Comparison of ENCODE assay signal across 22 cellular contexts in the genomic region with DNA sequence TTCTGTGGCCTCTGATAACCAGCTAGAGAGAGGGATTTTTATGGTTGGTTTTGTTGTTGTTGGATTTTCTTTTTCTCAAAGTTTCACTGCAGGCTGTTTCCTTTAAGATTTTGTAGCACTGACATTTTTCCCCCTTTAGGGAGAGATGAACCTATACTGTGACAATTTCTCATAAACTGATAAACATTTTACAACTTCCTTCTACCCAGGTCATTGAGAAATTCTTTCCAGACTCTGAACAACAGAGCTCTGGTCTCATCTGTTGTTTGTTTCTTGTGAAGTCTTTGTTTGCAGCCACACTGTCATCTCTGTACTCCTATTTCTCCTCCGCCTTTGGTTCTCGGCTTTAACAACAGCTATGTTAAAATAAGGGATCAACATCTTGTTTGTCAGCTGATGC.
"Had no signal": no experiment of that assay in that cellular context is flagged by ENCODE, and none has a peak within 500 bp of the region (broad histone marks: within the 10 kb centered on the region; RNA-seq: fewer than 3 reads in every experiment).

No MANE protein-coding gene starts in this region.

- H3K27me3 ChIP-seq: ascending aorta, breast epithelium, colonic mucosa, dorsolateral prefrontal cortex, pancreas, stomach, suprapubic skin, tibial nerve had no signal

- H3K4me1 ChIP-seq: breast epithelium, colonic mucosa, pancreas, stomach, suprapubic skin had no signal

- H3K36me3 ChIP-seq: ascending aorta, breast epithelium, colonic mucosa, pancreas, stomach, suprapubic skin, tibial nerve had no signal

- H3K4me3 Mint-ChIP-seq: activated CD8-positive, alpha-beta T cell treated with anti-CD3 and anti-CD28 coated beads, Interleukin-2, amount 10 ng/mL, durations not matched to agents 7 days and 5 days; activated T-helper 1 cell treated with anti-CD3 and anti-CD28 coated beads, Interleukin-12 subunit alpha, Interleukin-12 subunit beta, Interleukin-2, Interleukin-4 antibody, amounts not matched to agents 30 ng/mL and 10 ng/mL and 1 ng/mL, durations not matched to agents 14 hours and 24 hours and 36 hours; naive thymus-derived CD4-positive, alpha-beta T cell; stimulated activated memory B cell treated with anti-CD40 and anti-IgM and Interleukin-4, amounts not matched to agents 10 μg/mL and 1 μg/mL and 100 μg/mL, for 72 hours had no signal

- DNase-seq: activated CD4-positive, alpha-beta T cell treated with anti-CD3 and anti-CD28 coated beads for 1 hour; activated CD4-positive, alpha-beta T cell treated with anti-CD3 and anti-CD28 coated beads, Interleukin-2, amount 50 U/mL, for 1 hour; activated CD8-positive, alpha-beta T cell treated with anti-CD3 and anti-CD28 coated beads, Interleukin-2, amount 10 ng/mL, durations not matched to agents 7 days and 5 days; colonic mucosa; dorsolateral prefrontal cortex; naive thymus-derived CD4-positive, alpha-beta T cell; pancreas; right cardiac atrium; stomach; T-helper 1 cell had no signal

- H3K4me3 ChIP-seq: ascending aorta, breast epithelium, colonic mucosa, pancreas, skin epidermis, stomach, suprapubic skin, tibial nerve had no signal

- H3K9me3 Mint-ChIP-seq: activated naive CD4-positive, alpha-beta T cell treated with anti-CD3 and anti-CD28 coated beads, Interleukin-2, amount 50 U/mL, for 72 hours; activated T-helper 1 cell treated with anti-CD3 and anti-CD28 coated beads, Interleukin-12 subunit alpha, Interleukin-12 subunit beta, Interleukin-2, Interleukin-4 antibody, amounts not matched to agents 30 ng/mL and 10 ng/mL and 1 ng/mL, durations not matched to agents 14 hours and 24 hours and 36 hours; stimulated activated memory B cell treated with anti-CD40 and anti-IgM and Interleukin-4, amounts not matched to agents 10 μg/mL and 1 μg/mL and 100 μg/mL, for 72 hours had no signal

- FAIRE-seq: frontal cortex, islet of Langerhans, pancreas, TTC549, urothelium cell line had no signal

- H3K9me3 ChIP-seq: ascending aorta, breast epithelium, colonic mucosa, pancreas, stomach, suprapubic skin, tibial nerve had no signal

- H3K27ac ChIP-seq: ascending aorta, breast epithelium, colonic mucosa, pancreas, skin epidermis, stomach, suprapubic skin, tibial nerve had no signal

- H3K36me3 Mint-ChIP-seq: activated naive CD4-positive, alpha-beta T cell treated with anti-CD3 and anti-CD28 coated beads, Interleukin-2, amount 50 U/mL, for 72 hours; naive thymus-derived CD4-positive, alpha-beta T cell; stimulated activated memory B cell treated with anti-CD40 and anti-IgM and Interleukin-4, amounts not matched to agents 10 μg/mL and 1 μg/mL and 100 μg/mL, for 72 hours had no signal

- H3K27ac Mint-ChIP-seq: activated CD8-positive, alpha-beta T cell treated with anti-CD3 and anti-CD28 coated beads, Interleukin-2, amount 10 ng/mL, durations not matched to agents 7 days and 5 days; activated naive CD4-positive, alpha-beta T cell treated with anti-CD3 and anti-CD28 coated beads, Interleukin-2, amount 50 U/mL, for 72 hours; activated T-helper 1 cell treated with anti-CD3 and anti-CD28 coated beads, Interleukin-12 subunit alpha, Interleukin-12 subunit beta, Interleukin-2, Interleukin-4 antibody, amounts not matched to agents 30 ng/mL and 10 ng/mL and 1 ng/mL, durations not matched to agents 14 hours and 24 hours and 36 hours; naive thymus-derived CD4-positive, alpha-beta T cell; stimulated activated memory B cell treated with anti-CD40 and anti-IgM and Interleukin-4, amounts not matched to agents 10 μg/mL and 1 μg/mL and 100 μg/mL, for 72 hours had no signal
